Comparison of ENCODE assay signal across 8 cellular contexts in the genomic region with DNA sequence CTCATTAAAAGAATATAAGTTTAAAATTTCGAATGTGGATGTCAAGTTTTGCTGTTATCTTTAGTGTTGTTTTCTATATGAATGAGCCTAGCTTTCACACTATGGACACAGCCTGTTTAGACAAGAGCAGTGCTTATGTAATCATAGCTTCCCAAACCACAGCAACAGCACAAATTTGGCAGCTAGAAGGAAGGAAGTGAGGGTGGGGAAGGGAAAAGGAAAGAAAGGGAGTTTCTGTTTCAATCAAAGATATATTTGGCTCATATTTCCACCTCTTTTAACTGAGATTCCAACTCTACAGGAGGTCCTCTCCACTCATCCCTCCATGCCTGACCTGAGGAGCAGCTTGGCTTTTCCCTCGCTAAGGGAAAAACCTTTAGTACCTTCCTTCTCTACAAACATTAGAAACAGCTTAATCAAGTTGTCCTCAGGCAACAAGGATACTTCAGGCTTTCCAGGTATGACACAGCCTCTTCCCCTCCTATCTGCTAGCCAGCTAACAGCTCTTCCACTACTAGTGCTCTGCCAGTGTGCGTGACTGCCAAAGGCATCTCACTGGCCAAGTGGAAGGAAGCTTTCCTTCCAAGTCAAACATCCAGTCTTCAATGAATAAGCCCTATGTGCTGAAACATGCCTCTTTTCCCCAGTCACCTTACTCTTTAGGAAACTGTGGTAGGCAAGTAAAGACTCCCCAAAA.
A peak's percentile ranks its signal among the peaks of the same experiment; 100 is the strongest.
DNase-seq lines count a peak whose midpoint lies in the region; ATAC-seq, FAIRE-seq and TF ChIP-seq lines count a peak whose summit lies in the region.

No MANE protein-coding gene starts in this region.

- no peak overlapping the region for H3K9ac ChIP-seq in MM.1S (ENCODE audit: low read length)

- no peak for TF ChIP-seq CTCF in MM.1S (IDR thresholded peaks at IDR 0.05; ENCODE audit: low read length)
- TF ChIP-seq CTCF in D721Med (IDR thresholded peaks at IDR 0.05; ENCODE audit: insufficient read depth, missing control alignments): no peak

- H3K9me3 ChIP-seq in MM.1S (replicated peaks; ENCODE audit: insufficient read depth, low read length): no peaks in the 10 kb centered on the region

- no peaks in the 10 kb centered on the region for H3F3A ChIP-seq in MM.1S (ENCODE audit: insufficient read depth, low read length)

- in situ Hi-C loops in KBM-7 (cut with MboI; ENCODE audit: low pct_unique_long_range_greater_than_20kb, low sequenced_read_pairs): no loop called here

- FAIRE-seq in D721Med (lab: Jason Lieb, UNC): no peak

- H3K4me3 ChIP-seq in MM.1S (ENCODE audit: low read length): no peak overlapping the region

- ATAC-seq in GM19455 (IDR thresholded peaks at IDR 0.05; ENCODE audit: unreplicated experiment): no peak
- ATAC-seq in GM19463 (IDR thresholded peaks at IDR 0.05; ENCODE audit: unreplicated experiment): no peak

- DNase-seq in A172 (ENCODE audit: low spot score): peak; percentile 81
- peak; percentile 57 for DNase-seq in KBM-7
- peak; percentile 63 for DNase-seq in amniotic epithelial cell (ENCODE audit: low read depth)
- peak; percentile 62 for DNase-seq in medulla oblongata (ENCODE audit: extremely low spot score)
- DNase-seq in MM.1S: no peak
- no peak for DNase-seq in D721Med (ENCODE audit: insufficient read length, low spot score)

- peaks cover 5% of the 10 kb centered on the region; the same call in 1 of the 2 replicates for H3K4me1 ChIP-seq in MM.1S (ENCODE audit: low read length)

- no peak overlapping the region for H3K4me2 ChIP-seq in MM.1S (ENCODE audit: low read depth, low read length)

- no peaks in the 10 kb centered on the region for H3K79me2 ChIP-seq in MM.1S (ENCODE audit: low read length)

- H2AFZ ChIP-seq in MM.1S (ENCODE audit: low read length): no peak overlapping the region

- no peaks in the 10 kb centered on the region for H3K27me3 ChIP-seq in MM.1S (replicated peaks; ENCODE audit: insufficient read depth, low read length)

- no peaks in the 10 kb centered on the region for H3K36me3 ChIP-seq in MM.1S (replicated peaks; ENCODE audit: insufficient read depth, low read length)

- no peaks in the 10 kb centered on the region for H4K20me1 ChIP-seq in MM.1S (ENCODE audit: insufficient read depth, low read length)

- H3K9me2 ChIP-seq in MM.1S (replicated peaks; ENCODE audit: insufficient read depth, low read length): no peaks in the 10 kb centered on the region

- H3K27ac ChIP-seq in MM.1S (ENCODE audit: low read length): no peak overlapping the region

Comparison
In these comparisons a context has a peak if more than half of its experiments do, and no peak if none do; other contexts are left out.
1. DNase-seq: peak in A172 (single experiment), KBM-7 (single experiment), amniotic epithelial cell (single experiment) and medulla oblongata (single experiment); none in MM.1S (single experiment) and D721Med (single experiment).